ENCODE assay signal across 8 cellular contexts in the genomic region with DNA sequence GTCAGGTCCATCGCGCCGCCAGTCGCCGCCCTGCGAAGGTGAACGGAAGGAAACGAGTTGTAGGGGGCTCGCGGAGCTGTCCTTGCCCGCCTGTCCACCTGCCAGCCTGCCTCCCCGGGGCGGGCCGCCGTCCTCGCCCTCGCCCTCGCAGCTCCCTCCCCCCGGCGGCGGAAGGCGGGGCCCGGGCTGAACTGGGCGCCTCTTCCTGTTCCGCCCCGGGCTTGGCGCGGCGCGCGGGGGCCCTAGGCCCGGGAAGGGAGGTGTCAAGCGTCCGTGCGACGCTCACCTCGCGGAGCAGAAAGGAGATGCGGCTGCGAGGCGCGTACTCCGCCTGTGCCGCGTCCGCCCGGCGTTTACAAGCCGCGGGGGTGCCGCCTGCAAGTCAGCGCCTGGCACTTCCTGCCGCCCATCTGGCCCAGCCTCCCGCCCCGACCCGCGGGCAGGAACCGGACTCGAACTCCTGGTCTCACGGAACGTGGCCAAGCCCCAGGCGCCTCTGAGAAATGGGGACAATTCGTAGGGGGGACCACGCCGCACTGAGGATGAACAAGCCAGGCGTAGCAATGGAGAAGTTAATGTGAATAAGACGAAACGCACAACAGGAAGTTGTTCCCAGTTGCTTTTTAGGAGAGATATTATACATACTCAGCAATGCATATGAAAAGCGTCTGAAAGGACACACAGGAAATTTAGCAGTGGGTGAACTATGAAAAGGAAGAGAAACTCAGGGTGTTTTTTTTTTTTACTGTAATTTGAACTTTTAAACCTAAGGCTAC. TPM values are rescaled to one million over a fixed set of nuclear protein-coding genes. Genes with fewer than 3 reads are reported as not detected.
DNase-seq lines count a peak whose midpoint lies in the region; TF ChIP-seq lines count a peak whose summit lies in the region.

A gene (minus strand): TSS at position 108 of the 776 bp plus-strand sequence. CDS start 97 bp downstream, at position 11.

- TF ChIP-seq CTCF in fibroblast of pulmonary artery (IDR thresholded peaks at IDR 0.05; ENCODE audit: low read length, missing control alignments) (no peak), nephron (IDR thresholded peaks at IDR 0.05; ENCODE audit: unreplicated experiment in 3 of 3) (no peak)

- H3K4me2 ChIP-seq in GM23248 (ENCODE audit: unreplicated experiment) = peak within 1 kb of the TSS; percentile 98

- peak within 1 kb of the TSS; percentile 79 for H2AFZ ChIP-seq in GM23248

- no peaks in the 10 kb centered on the region for H3K9me3 Mint-ChIP-seq in activated T-helper 2 cell treated with anti-CD3 and anti-CD28 coated beads, Interferon-gamma antibody, Interleukin-2, Interleukin-4, amounts not matched to agents 10 μg/mL and 5 μg/mL and 100 μg/mL, durations not matched to agents 14 hours and 24 hours and 36 hours
- no peaks in the 10 kb centered on the region for H3K9me3 Mint-ChIP-seq in nephron
- H3K9me3 Mint-ChIP-seq in stimulated activated naive CD8-positive, alpha-beta T cell treated with anti-CD3 and anti-CD28 coated beads, Interleukin-15, Interleukin-2, amounts not matched to agents 100 ng/mL and 50 ng/mL, for 24 hours = no peaks in the 10 kb centered on the region

- DNase-seq in EH (ENCODE audit: low read depth) (peak; percentile 83), GM23248 (peak; percentile 90), LHCN-M2 (ENCODE audit: low read depth) (peak; percentile 73), fibroblast of pulmonary artery (ENCODE audit: low read depth) (peak; percentile 79)
- peak; percentile 87 for DNase-seq in activated T-helper 2 cell treated with anti-CD3 and anti-CD28 coated beads, Interferon-gamma antibody, Interleukin-2, Interleukin-4, amounts not matched to agents 10 μg/mL and 5 μg/mL and 100 μg/mL, durations not matched to agents 14 hours and 24 hours and 36 hours (ENCODE audit: low spot score)

- H3K27me3 Mint-ChIP-seq in activated T-helper 2 cell treated with anti-CD3 and anti-CD28 coated beads, Interferon-gamma antibody, Interleukin-2, Interleukin-4, amounts not matched to agents 10 μg/mL and 5 μg/mL and 100 μg/mL, durations not matched to agents 14 hours and 24 hours and 36 hours (ENCODE audit: low read depth) = no peaks in the 10 kb centered on the region
- no peaks in the 10 kb centered on the region for H3K27me3 Mint-ChIP-seq in nephron (ENCODE audit: low read depth)
- H3K27me3 Mint-ChIP-seq in stimulated activated naive CD8-positive, alpha-beta T cell treated with anti-CD3 and anti-CD28 coated beads, Interleukin-15, Interleukin-2, amounts not matched to agents 100 ng/mL and 50 ng/mL, for 24 hours = no peaks in the 10 kb centered on the region

- peak within 1 kb of the TSS; percentile 91 for H3K4me3 Mint-ChIP-seq in activated T-helper 2 cell treated with anti-CD3 and anti-CD28 coated beads, Interferon-gamma antibody, Interleukin-2, Interleukin-4, amounts not matched to agents 10 μg/mL and 5 μg/mL and 100 μg/mL, durations not matched to agents 14 hours and 24 hours and 36 hours (ENCODE audit: low read depth)
- peak within 1 kb of the TSS; percentile 97 to 100 (median 99) for H3K4me3 Mint-ChIP-seq in nephron
- H3K4me3 Mint-ChIP-seq in stimulated activated naive CD8-positive, alpha-beta T cell treated with anti-CD3 and anti-CD28 coated beads, Interleukin-15, Interleukin-2, amounts not matched to agents 100 ng/mL and 50 ng/mL, for 24 hours = peak within 1 kb of the TSS; percentile 88

- no peaks in the 10 kb centered on the region; the same call in 1 of the 2 replicates for H4K20me1 ChIP-seq in GM23248 (ENCODE audit: insufficient read depth)

- peaks cover 8% of the 10 kb centered on the region; the same call in 1 of the 2 replicates for H3F3A ChIP-seq in GM23248 (ENCODE audit: insufficient read depth)

- peaks cover 22% of the 10 kb centered on the region for H3K4me1 ChIP-seq in GM23248 (ENCODE audit: insufficient read depth)

- peak within 1 kb of the TSS; percentile 95 for H3K9ac ChIP-seq in GM23248

- in situ Hi-C loops in GM23248 (cut with MboI) = no loop called here

- 0 to 1% methylated on average over 46 to 51 of the region's 69 CpGs for WGBS in GM23248 (ENCODE audit: low coverage in 1 of 2, low lambda C conversion rate in 2 of 2, missing lambda C conversion rate in 2 of 2), 2 experiments

- peak within 1 kb of the TSS; percentile 98 for H3K27ac ChIP-seq in GM23248

- H3K4me3 ChIP-seq in GM23248 = peak within 1 kb of the TSS; percentile 92
- H3K4me3 ChIP-seq in fibroblast of pulmonary artery (replicated peaks; ENCODE audit: low read depth, low read length) = peak within 1 kb of the TSS; percentile 61

- H3K27me3 ChIP-seq in GM23248 (replicated peaks; ENCODE audit: insufficient read depth) = no peaks in the 10 kb centered on the region

- peaks cover 27% of the 10 kb centered on the region; the same call in 1 of the 2 replicates for H3K36me3 ChIP-seq in GM23248 (ENCODE audit: low read depth)

- peaks cover 38% of the 10 kb centered on the region for H3K4me1 Mint-ChIP-seq in activated T-helper 2 cell treated with anti-CD3 and anti-CD28 coated beads, Interferon-gamma antibody, Interleukin-2, Interleukin-4, amounts not matched to agents 10 μg/mL and 5 μg/mL and 100 μg/mL, durations not matched to agents 14 hours and 24 hours and 36 hours (ENCODE audit: low read depth)
- peaks cover 34% of the 10 kb centered on the region for H3K4me1 Mint-ChIP-seq in nephron
- H3K4me1 Mint-ChIP-seq in stimulated activated naive CD8-positive, alpha-beta T cell treated with anti-CD3 and anti-CD28 coated beads, Interleukin-15, Interleukin-2, amounts not matched to agents 100 ng/mL and 50 ng/mL, for 24 hours (ENCODE audit: low read depth) = peaks cover 60% of the 10 kb centered on the region

- peaks cover 49% of the 10 kb centered on the region for H3K79me2 ChIP-seq in GM23248 (ENCODE audit: insufficient read depth)

- no peaks in the 10 kb centered on the region for H3K9me3 ChIP-seq in GM23248 (ENCODE audit: low read depth)

- intact Hi-C loops in activated T-helper 2 cell treated with anti-CD3 and anti-CD28 coated beads, Interferon-gamma antibody, Interleukin-2, Interleukin-4, amounts not matched to agents 10 μg/mL and 5 μg/mL and 100 μg/mL, durations not matched to agents 14 hours and 24 hours and 36 hours (cut with micrococcal nuclease) = loop anchor here (1.0 to 10.0 kb wide), 12 partner anchors 17 to 780 kb away; a partner anchor contains a TSS

- peaks cover 49% of the 10 kb centered on the region for H3K36me3 Mint-ChIP-seq in activated T-helper 2 cell treated with anti-CD3 and anti-CD28 coated beads, Interferon-gamma antibody, Interleukin-2, Interleukin-4, amounts not matched to agents 10 μg/mL and 5 μg/mL and 100 μg/mL, durations not matched to agents 14 hours and 24 hours and 36 hours (ENCODE audit: low read depth)
- peaks cover 34% of the 10 kb centered on the region for H3K36me3 Mint-ChIP-seq in nephron (ENCODE audit: low read depth)
- peaks cover 38% of the 10 kb centered on the region for H3K36me3 Mint-ChIP-seq in stimulated activated naive CD8-positive, alpha-beta T cell treated with anti-CD3 and anti-CD28 coated beads, Interleukin-15, Interleukin-2, amounts not matched to agents 100 ng/mL and 50 ng/mL, for 24 hours (ENCODE audit: low read depth)

- H3K27ac Mint-ChIP-seq in activated T-helper 2 cell treated with anti-CD3 and anti-CD28 coated beads, Interferon-gamma antibody, Interleukin-2, Interleukin-4, amounts not matched to agents 10 μg/mL and 5 μg/mL and 100 μg/mL, durations not matched to agents 14 hours and 24 hours and 36 hours = peak within 1 kb of the TSS; percentile 98
- H3K27ac Mint-ChIP-seq in nephron = peak within 1 kb of the TSS; percentile 99 to 100 (median 100)
- peak within 1 kb of the TSS; percentile 91 for H3K27ac Mint-ChIP-seq in stimulated activated naive CD8-positive, alpha-beta T cell treated with anti-CD3 and anti-CD28 coated beads, Interleukin-15, Interleukin-2, amounts not matched to agents 100 ng/mL and 50 ng/mL, for 24 hours

- no peaks in the 10 kb centered on the region for H3K9me2 ChIP-seq in GM23248 (ENCODE audit: insufficient read depth)

- TF ChIP-seq POLR2A in Raji (IDR thresholded peaks at IDR 0.05; ENCODE audit: insufficient read depth, low read depth, low read length) = peak; percentile 94

RNA-seq across cellular contexts. Expression of the gene that starts here (rescaled TPM):
- 34.5 and 35.2 TPM in 2 replicates for total RNA-seq in GM23248 (2014; rRNA removed; shearing (Covaris generic))
- 43.8 and 43.9 TPM in 2 replicates for polyA plus RNA-seq in GM23248 (2016; fragmentation: Nextera tagmentation; extraction: Ambion mirVana)
- total RNA-seq in LHCN-M2 (2014; rRNA removed) = 21.3 and 22.8 TPM in 2 replicates
- 30.3 TPM for polyA plus RNA-seq in LHCN-M2 (2012)
- 56.6 and 58.5 TPM in 2 replicates for total RNA-seq in activated T-helper 2 cell treated with anti-CD3 and anti-CD28 coated beads, Interferon-gamma antibody, Interleukin-2, Interleukin-4, amounts not matched to agents 10 μg/mL and 5 μg/mL and 100 μg/mL, durations not matched to agents 14 hours and 24 hours and 36 hours

Comparison
In these comparisons a context has a peak if more than half of its experiments do, and no peak if none do; other contexts are left out.
1. Peak in every context shown above with its lines: DNase-seq, H3K4me3 ChIP-seq and H3K27ac ChIP-seq.